Comparison of ENCODE assay signal across 33 cellular contexts in the genomic region with DNA sequence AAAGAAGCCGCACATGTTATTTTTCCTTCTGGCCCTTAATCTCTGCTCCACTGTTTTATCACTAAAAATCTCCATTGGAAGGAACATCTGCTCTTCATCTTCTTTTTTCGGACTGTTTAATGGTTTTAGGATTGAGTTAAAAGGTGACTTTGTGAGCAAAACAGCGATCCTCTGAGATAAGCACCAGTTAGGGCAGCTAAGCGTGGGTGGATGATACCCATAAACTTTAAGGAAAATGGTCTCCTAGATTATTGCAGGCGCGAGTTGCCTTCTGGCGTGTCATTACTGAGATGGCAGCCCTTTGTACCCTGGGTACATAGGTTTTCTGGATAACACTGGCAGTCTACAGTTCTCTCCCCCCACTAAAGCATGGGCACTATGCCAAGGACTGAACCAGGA. TPM values are rescaled to one million over a fixed set of nuclear protein-coding genes. Genes with fewer than 3 reads are reported as not detected.
"Had no signal": no experiment of that assay in that cellular context is flagged by ENCODE, and none has a peak within 500 bp of the region (broad histone marks: within the 10 kb centered on the region; RNA-seq: fewer than 3 reads in every experiment).

No MANE protein-coding gene starts in this region.

- H3K9me3 ChIP-seq: heart right ventricle, mucosa of descending colon, neutrophil, testis, tibial artery, upper lobe of left lung had no signal

- FAIRE-seq: islet of Langerhans, urothelium cell line had no signal

- H3K27ac Mint-ChIP-seq: effector memory CD8-positive, alpha-beta T cell; mesothelial cell of epicardium; natural killer cell treated with Interleukin-12 subunit alpha and Interleukin-12 subunit beta and Interleukin-15 and Interleukin-18, amount 100 ng/mL, for 72 hours; progenitor cell of endocrine pancreas; stimulated activated memory B cell treated with anti-CD40 and anti-IgM and Interleukin-4, amounts not matched to agents 10 μg/mL and 1 μg/mL and 100 μg/mL, for 72 hours had no signal

- H3K4me1 ChIP-seq: foreskin keratinocyte, heart right ventricle, parathyroid adenoma, testis, tibial artery had no signal

- H3K4me1 Mint-ChIP-seq: mesothelial cell of epicardium; naive B cell; neural crest cell; stimulated activated memory B cell treated with anti-CD40 and anti-IgM and Interleukin-4, amounts not matched to agents 10 μg/mL and 1 μg/mL and 100 μg/mL, for 72 hours had no signal

- H3K9me3 Mint-ChIP-seq: natural killer cell treated with Interleukin-12 subunit alpha and Interleukin-12 subunit beta and Interleukin-15 and Interleukin-18, amount 100 ng/mL, for 72 hours; neural crest cell had no signal

- H3K36me3 ChIP-seq: heart right ventricle, neutrophil, tibial artery, upper lobe of left lung had no signal

- DNase-seq: dermis blood vessel endothelial cell; effector memory CD8-positive, alpha-beta T cell; foreskin keratinocyte; glutamatergic neuron; heart right ventricle; hippocampal formation; kidney glomerular epithelial cell; mesenchymal stem cell; mucosa of descending colon; naive B cell; stimulated activated CD4-positive, alpha-beta T cell treated with anti-CD3 and anti-CD28 coated beads, Interleukin-2, amount 100 ng/mL, for 24 hours; stimulated activated CD4-positive, alpha-beta T cell treated with anti-CD3 and anti-CD28 coated beads, Interleukin-4, amount 100 ng/mL, for 4 hours; stimulated activated naive CD8-positive, alpha-beta T cell treated with anti-CD3 and anti-CD28 coated beads, Interleukin-15, Interleukin-2, amounts not matched to agents 100 U/mL and 50 U/mL, for 24 hours; substantia nigra; testis; tibial artery had no signal

- ATAC-seq: effector memory CD8-positive, alpha-beta T cell; foreskin keratinocyte; heart right ventricle; left lobe of liver; mucosa of descending colon; natural killer cell treated with Interleukin-12 subunit alpha and Interleukin-12 subunit beta and Interleukin-15 and Interleukin-18, amount 100 ng/mL, for 72 hours; sciatic nerve; stimulated activated memory B cell treated with anti-CD40 and anti-IgM and Interleukin-4, amounts not matched to agents 10 μg/mL and 1 μg/mL and 100 μg/mL, for 72 hours; stimulated activated naive CD8-positive, alpha-beta T cell treated with anti-CD3 and anti-CD28 coated beads, Interleukin-15, Interleukin-2, amounts not matched to agents 100 U/mL and 50 U/mL, for 24 hours had no signal

- H3K4me3 Mint-ChIP-seq: effector memory CD8-positive, alpha-beta T cell; mesothelial cell of epicardium; naive B cell; natural killer cell treated with Interleukin-12 subunit alpha and Interleukin-12 subunit beta and Interleukin-15 and Interleukin-18, amount 100 ng/mL, for 72 hours; neural crest cell; stimulated activated memory B cell treated with anti-CD40 and anti-IgM and Interleukin-4, amounts not matched to agents 10 μg/mL and 1 μg/mL and 100 μg/mL, for 72 hours had no signal

- H3K27me3 ChIP-seq: foreskin keratinocyte, testis, upper lobe of left lung had no signal

- H3K36me3 Mint-ChIP-seq: mesothelial cell of epicardium; naive B cell; natural killer cell treated with Interleukin-12 subunit alpha and Interleukin-12 subunit beta and Interleukin-15 and Interleukin-18, amount 100 ng/mL, for 72 hours; stimulated activated memory B cell treated with anti-CD40 and anti-IgM and Interleukin-4, amounts not matched to agents 10 μg/mL and 1 μg/mL and 100 μg/mL, for 72 hours had no signal

- H3K27ac ChIP-seq: coronary artery, foreskin keratinocyte, heart right ventricle, neutrophil, parathyroid adenoma, testis, tibial artery, upper lobe of left lung had no signal

- H3K4me3 ChIP-seq: coronary artery, heart right ventricle, mucosa of descending colon, testis, tibial artery, upper lobe of left lung had no signal

RNA-seq across cellular contexts. Expression of a gene that starts 44.0 kb away (rescaled TPM):
- total RNA-seq: dermis blood vessel endothelial cell; foreskin keratinocyte; heart right ventricle; left lobe of liver; liver; lung microvascular endothelial cell; mesothelial cell of epicardium; mucosa of descending colon; natural killer cell treated with Interleukin-12 subunit alpha and Interleukin-12 subunit beta and Interleukin-15 and Interleukin-18, amount 100 ng/mL, for 72 hours; neural crest cell; omental fat pad; progenitor cell of endocrine pancreas; sciatic nerve; upper lobe of left lung had no signal
- polyA plus RNA-seq: esophagus, foreskin keratinocyte, heart right ventricle, liver had no signal
